In genomic region chr6:36340671-36341454, GRCh38 we compare ENCODE assay signal across 8 cellular contexts.
DNase-seq lines count a peak whose midpoint lies in the region; ATAC-seq and TF ChIP-seq lines count a peak whose summit lies in the region.

No MANE protein-coding gene starts in this region.

- peaks cover 31% of the 10 kb centered on the region for H3K4me1 ChIP-seq in mucosa of stomach (ENCODE audit: control insufficient read depth, insufficient read depth, low read length)

- ATAC-seq in GM21723 (IDR thresholded peaks at IDR 0.05; ENCODE audit: unreplicated experiment) = no peak

- H3K9ac ChIP-seq in mucosa of stomach (ENCODE audit: low read length) = peak overlapping the region; percentile 86

- TF ChIP-seq CTCF in GM20000 (IDR thresholded peaks at IDR 0.05; ENCODE audit: extremely low read depth, missing control alignments) = peak; percentile 92

- in situ Hi-C loops in ACHN (cut with HindIII; ENCODE audit: low pct_ligation_motif_present, low pct_unique_long_range_greater_than_20kb, low sequenced_read_pairs) = no loop called here

- H3K36me3 ChIP-seq in mucosa of stomach (ENCODE audit: control insufficient read depth, insufficient read depth, low read length) = no peaks in the 10 kb centered on the region

- H3K27me3 ChIP-seq in mucosa of stomach (ENCODE audit: control insufficient read depth, insufficient read depth, low read length) = no peaks in the 10 kb centered on the region

- H3K9me3 ChIP-seq in mucosa of stomach (ENCODE audit: control insufficient read depth, low read length) = no peaks in the 10 kb centered on the region

- H3K4me3 ChIP-seq in mucosa of stomach (ENCODE audit: low read length) = peak overlapping the region; percentile 34

- peak; percentile 53 for DNase-seq in ACHN
- peak; percentile 74 for DNase-seq in GM20000 (ENCODE audit: low spot score)
- peak; percentile 13 for DNase-seq in NCI-H82 treated with DMSO at 0.1 percent for 48 hours (lab: John Stamatoyannopoulos, UW; ENCODE audit: unreplicated experiment)
- DNase-seq in activated T-cell treated with anti-CD3 and anti-CD28 coated beads for 1 hour (ENCODE audit: low read depth) = peak; percentile 63
- DNase-seq in erythroblast (lab: John Stamatoyannopoulos, UW) = peak; percentile 78 to 85
- DNase-seq in stimulated activated CD8-positive, alpha-beta memory T cell treated with anti-CD3 and anti-CD28 coated beads, Interleukin-4, amount 100 ng/mL, for 24 hours (ENCODE audit: low read depth) = peak; percentile 52

- TF ChIP-seq POLR2A in erythroblast (IDR thresholded peaks at IDR 0.05; ENCODE audit: low read length) = no peak

Comparison
In these comparisons a context has a peak if more than half of its experiments do, and no peak if none do; other contexts are left out.
1. DNase-seq: peak in every context shown above with its lines; median percentile 82 in erythroblast; 74 in GM20000; 63 in activated T-cell treated with anti-CD3 and anti-CD28 coated beads for 1 hour; 53 in ACHN; 52 in stimulated activated CD8-positive, alpha-beta memory T cell treated with anti-CD3 and anti-CD28 coated beads, Interleukin-4, amount 100 ng/mL, for 24 hours; 13 in NCI-H82 treated with DMSO at 0.1 percent for 48 hours.